In the genomic region with DNA sequence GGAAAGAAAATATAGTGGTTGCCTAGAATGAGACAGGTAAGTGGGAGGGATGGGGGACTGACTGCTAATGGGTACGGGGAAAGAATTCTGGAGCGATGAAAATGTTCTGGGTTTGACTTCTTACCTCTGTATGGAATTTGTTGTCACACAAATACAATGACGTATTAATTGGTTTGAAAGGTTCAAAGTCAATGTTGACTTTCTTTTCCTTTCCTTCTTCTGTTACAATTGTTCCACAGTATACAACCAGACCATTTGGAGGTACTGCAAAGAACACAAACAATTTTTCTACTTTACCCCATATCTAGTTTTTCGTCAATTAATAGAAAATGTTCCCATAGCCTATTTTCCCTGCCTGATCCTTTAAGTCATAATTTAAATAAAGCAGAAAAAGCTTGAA, we compare ENCODE assay signal across 26 cellular contexts. TPM values are rescaled to one million over a fixed set of nuclear protein-coding genes. Genes with fewer than 3 reads are reported as not detected.
A peak's percentile ranks its signal among the peaks of the same experiment; 100 is the strongest.
DNase-seq lines count a peak whose midpoint lies in the region; ATAC-seq, FAIRE-seq and TF ChIP-seq lines count a peak whose summit lies in the region.
"Had no signal": no experiment of that assay in that cellular context is flagged by ENCODE, and none has a peak within 500 bp of the region (broad histone marks: within the 10 kb centered on the region; RNA-seq: fewer than 3 reads in every experiment).

No MANE protein-coding gene starts in this region.

- peaks cover 6 to 31% of the 10 kb centered on the region in 2 donors for H3K36me3 Mint-ChIP-seq in activated T-cell treated with anti-CD3 and anti-CD28 coated beads, Interleukin-2, amount 50 U/mL, for 72 hours (ENCODE audit: insufficient read depth in 2 of 2)
- H3K36me3 Mint-ChIP-seq in mesothelial cell of epicardium: peaks cover 29% of the 10 kb centered on the region
- peaks cover 24% of the 10 kb centered on the region for H3K36me3 Mint-ChIP-seq in endothelial cell (ENCODE audit: low read depth, unreplicated experiment)

- DNase-seq in activated T-cell treated with anti-CD3 and anti-CD28 coated beads, Interleukin-2, amount 50 U/mL, for 72 hours: no peak
- no peak for DNase-seq in activated T-cell treated with anti-CD3 and anti-CD28 coated beads, Interleukin-2, amount 50 U/mL, for 48 hours
- peak; percentile 24 for DNase-seq in small intestine
- DNase-seq in mesothelial cell of epicardium (ENCODE audit: low spot score in 2 of 2, unreplicated experiment in 2 of 2): no peak
- no peak for DNase-seq in endothelial cell (ENCODE audit: low spot score)
- DNase-seq: 8988T; ACHN; AML-193; BE2C; CD4-positive, alpha-beta T cell; CD8-positive, alpha-beta memory T cell; DMS 273 treated with DMSO at 0.1 percent for 48 hours; DMS79; EL; GDM1; GOT3; HFFc6 had no signal

- H3K4me3 Mint-ChIP-seq in activated T-cell treated with anti-CD3 and anti-CD28 coated beads, Interleukin-2, amount 50 U/mL, for 72 hours: no peak overlapping the region
- H3K4me3 Mint-ChIP-seq in mesothelial cell of epicardium (no peak overlapping the region), endothelial cell (ENCODE audit: unreplicated experiment) (no peak overlapping the region)
- H3K4me3 Mint-ChIP-seq: CD14-positive monocyte; CD4-positive, alpha-beta T cell; CD8-positive, alpha-beta memory T cell; HFFc6 had no signal

- H3K9me3 ChIP-seq in liver (ENCODE audit: control insufficient read depth in 4 of 4, low read length in 3 of 4) (no peaks in the 10 kb centered on the region), small intestine (ENCODE audit: control insufficient read depth, low read depth) (no peaks in the 10 kb centered on the region)
- H3K9me3 ChIP-seq: A549; BE2C; BLaER1 treated with 17β-estradiol and CSF1 and Interleukin-3, amounts not matched to agents 10 nM and 100 nM; HAP-1 had no signal

- H3K4me3 ChIP-seq in liver (ENCODE audit: low read depth in 1 of 3, low read length in 3 of 3) (no peak overlapping the region), small intestine (ENCODE audit: low read depth in 1 of 2, low read length in 2 of 2) (no peak overlapping the region)
- H3K4me3 ChIP-seq: A549; BLaER1 treated with 17β-estradiol and CSF1 and Interleukin-3, amounts not matched to agents 10 nM and 100 nM; GM12878; HAP-1 had no signal

- H3K36me3 ChIP-seq in liver (ENCODE audit: control insufficient read depth in 4 of 4, insufficient read depth in 3 of 4, low read depth in 1 of 4, low read length in 3 of 4): peaks cover 7 to 43% (median 32%) of the 10 kb centered on the region in 4 donors
- H3K36me3 ChIP-seq in small intestine (ENCODE audit: control insufficient read depth in 2 of 2, insufficient read depth in 2 of 2, low read length in 2 of 2): peaks cover 12 to 14% of the 10 kb centered on the region in 2 donors

- H3K27ac Mint-ChIP-seq in activated T-cell treated with anti-CD3 and anti-CD28 coated beads, Interleukin-2, amount 50 U/mL, for 72 hours: peak overlapping the region; percentile 38
- H3K27ac Mint-ChIP-seq in mesothelial cell of epicardium (no peak overlapping the region), endothelial cell (ENCODE audit: unreplicated experiment) (no peak overlapping the region)
- H3K27ac Mint-ChIP-seq: CD14-positive monocyte; CD4-positive, alpha-beta T cell; HFFc6 had no signal

- H3K9me3 Mint-ChIP-seq in activated T-cell treated with anti-CD3 and anti-CD28 coated beads, Interleukin-2, amount 50 U/mL, for 72 hours: no peaks in the 10 kb centered on the region
- H3K9me3 Mint-ChIP-seq in mesothelial cell of epicardium (no peaks in the 10 kb centered on the region), endothelial cell (ENCODE audit: unreplicated experiment) (no peaks in the 10 kb centered on the region)
- H3K9me3 Mint-ChIP-seq: CD14-positive monocyte; CD4-positive, alpha-beta T cell; CD8-positive, alpha-beta memory T cell; HFFc6 had no signal

- no peak for FAIRE-seq in small intestine (lab: Jason Lieb, UNC)
- FAIRE-seq: A549, D721Med, GM12878, GM18507, H54 had no signal

- H3K27ac ChIP-seq in liver (ENCODE audit: low read depth in 1 of 2, low read length in 2 of 2) (no peak overlapping the region), small intestine (ENCODE audit: low read depth in 1 of 2, low read length in 1 of 2) (no peak overlapping the region)
- H3K27ac ChIP-seq: A549; BLaER1 treated with 17β-estradiol and CSF1 and Interleukin-3, amounts not matched to agents 10 nM and 100 nM had no signal

- no peaks in the 10 kb centered on the region for H3K27me3 Mint-ChIP-seq in activated T-cell treated with anti-CD3 and anti-CD28 coated beads, Interleukin-2, amount 50 U/mL, for 72 hours (ENCODE audit: low read depth)
- H3K27me3 Mint-ChIP-seq in mesothelial cell of epicardium (ENCODE audit: low read depth): no peaks in the 10 kb centered on the region
- no peaks in the 10 kb centered on the region for H3K27me3 Mint-ChIP-seq in endothelial cell (ENCODE audit: unreplicated experiment)
- H3K27me3 Mint-ChIP-seq: CD4-positive, alpha-beta T cell; CD8-positive, alpha-beta memory T cell had no signal

- ATAC-seq in activated T-cell treated with anti-CD3 and anti-CD28 coated beads, Interleukin-2, amount 50 U/mL, for 72 hours (replicated peaks in 1 of 2): no peak
- ATAC-seq: A549, GM12878 had no signal

- H3K9ac ChIP-seq in liver (ENCODE audit: low read depth in 1 of 2, low read length in 2 of 2): no peak overlapping the region
- H3K9ac ChIP-seq: BLaER1 treated with 17β-estradiol and CSF1 and Interleukin-3, amounts not matched to agents 10 nM and 100 nM had no signal

- WGBS in liver: 66% methylated on average over 4 of the region's 4 CpGs
- 61 to 83% (median 77%) methylated on average over 4 of the region's 4 CpGs for WGBS in small intestine, 3 donors

- H3K4me1 Mint-ChIP-seq in activated T-cell treated with anti-CD3 and anti-CD28 coated beads, Interleukin-2, amount 50 U/mL, for 72 hours (ENCODE audit: low read depth): peaks cover 8% of the 10 kb centered on the region
- H3K4me1 Mint-ChIP-seq in mesothelial cell of epicardium (peaks cover 5% of the 10 kb centered on the region), endothelial cell (ENCODE audit: unreplicated experiment) (peaks cover 7% of the 10 kb centered on the region)

- H3K27me3 ChIP-seq in liver (ENCODE audit: control insufficient read depth in 4 of 4, insufficient read depth in 4 of 4, low read length in 3 of 4) (no peaks in the 10 kb centered on the region), small intestine (ENCODE audit: control insufficient read depth in 2 of 2, insufficient read depth in 2 of 2, low read length in 2 of 2) (no peaks in the 10 kb centered on the region)
- H3K27me3 ChIP-seq: BE2C; BLaER1 treated with 17β-estradiol and CSF1 and Interleukin-3, amounts not matched to agents 10 nM and 100 nM had no signal

- TF ChIP-seq CTCF in liver (IDR thresholded peaks at IDR 0.05; ENCODE audit: low read depth, low read length, missing input control): no peak
- no peak for TF ChIP-seq CTCF in mesothelial cell of epicardium (IDR thresholded peaks at IDR 0.05; ENCODE audit: unreplicated experiment)
- TF ChIP-seq CTCF in endothelial cell (IDR thresholded peaks at IDR 0.05; ENCODE audit: unreplicated experiment): no peak

- peaks cover 3 to 6% (median 3%) of the 10 kb centered on the region in 4 donors for H3K4me1 ChIP-seq in liver (ENCODE audit: control insufficient read depth in 4 of 4, insufficient read depth in 4 of 4, low read length in 3 of 4)
- H3K4me1 ChIP-seq in small intestine (ENCODE audit: control insufficient read depth in 2 of 2, insufficient read depth in 1 of 2, low read depth in 1 of 2, low read length in 1 of 2): no peaks in the 10 kb centered on the region
- H3K4me1 ChIP-seq: BE2C had no signal

- no peak for TF ChIP-seq RAD21 in liver (IDR thresholded peaks at IDR 0.05)

TF ChIP-seq in liver, 16 proteins besides CTCF, POLR2A, EP300 and RAD21 (continues in another document):
- TF ChIP-seq FOXA2 (IDR thresholded peaks at IDR 0.05): no peak

RNA-seq across cellular contexts. Expression of gene ETF1, which starts 25.6 kb away (rescaled TPM):
- total RNA-seq in activated T-cell treated with anti-CD3 and anti-CD28 coated beads, Interleukin-2, amount 50 U/mL, for 72 hours: 100 to 1,000 TPM; 106 to 111 TPM
- 10 to 100 TPM; 37.7 to 39.7 TPM for total RNA-seq in liver
- 10 to 100 TPM; 21.7 to 24.5 TPM for polyA plus RNA-seq in liver
- 10 to 100 TPM; 40.7 to 56.2 (median 50.0) TPM for polyA plus RNA-seq in small intestine
- 76.6 to 77.7 TPM (median 77.6 TPM) in 3 replicates for total RNA-seq in mesothelial cell of epicardium
- total RNA-seq in endothelial cell (ENCODE audit: unreplicated experiment): 84.7 TPM

RNA-seq across cellular contexts. Expression of gene EGR1, which starts 52.2 kb away (rescaled TPM):
- total RNA-seq in activated T-cell treated with anti-CD3 and anti-CD28 coated beads, Interleukin-2, amount 50 U/mL, for 72 hours: 100 to 1,000 TPM in 1 of 2 donors, 10 to 100 TPM in 1; 94.3 to 105 TPM
- total RNA-seq in liver (1 to 10 TPM; 1.4 to 6.1 TPM), mesothelial cell of epicardium (701 to 737 TPM (median 733 TPM) in 3 replicates), endothelial cell (ENCODE audit: unreplicated experiment) (2.1 TPM)
- polyA plus RNA-seq in liver (10 to 100 TPM; 20.1 to 88.7 TPM), small intestine (100 to 1,000 TPM in 1 of 3 donors, 1 to 10 TPM in 2; 3.4 to 137 (median 4.1) TPM)

RNA-seq across cellular contexts. Expression of gene HSPA9, which starts 57.8 kb away (rescaled TPM):
- 100 to 1,000 TPM; 448 to 505 TPM for total RNA-seq in activated T-cell treated with anti-CD3 and anti-CD28 coated beads, Interleukin-2, amount 50 U/mL, for 72 hours
- total RNA-seq in liver: 100 to 1,000 TPM; 221 to 378 TPM
- polyA plus RNA-seq in liver: 100 to 1,000 TPM; 228 to 248 TPM
- polyA plus RNA-seq in small intestine: 100 to 1,000 TPM in 1 of 3 donors, 10 to 100 TPM in 2; 93.7 to 169 (median 95.4) TPM
- 157 to 165 TPM (median 160 TPM) in 3 replicates for total RNA-seq in mesothelial cell of epicardium
- total RNA-seq in endothelial cell (ENCODE audit: unreplicated experiment): 128 TPM

Comparison
In these comparisons a context has a peak if more than half of its experiments do, and no peak if none do; other contexts are left out.
1. RNA of gene EGR1, which starts 52.2 kb away (total RNA-seq): 701 to 737 TPM in mesothelial cell of epicardium and 94.3 to 105 TPM in activated T-cell treated with anti-CD3 and anti-CD28 coated beads, Interleukin-2, amount 50 U/mL, for 72 hours; 1.4 to 6.1 TPM in liver and 2.1 TPM in endothelial cell (single experiment); every median in the first group is over 10 times any median in the second.